ENCODE assay signal across 8 cellular contexts in the genomic region with DNA sequence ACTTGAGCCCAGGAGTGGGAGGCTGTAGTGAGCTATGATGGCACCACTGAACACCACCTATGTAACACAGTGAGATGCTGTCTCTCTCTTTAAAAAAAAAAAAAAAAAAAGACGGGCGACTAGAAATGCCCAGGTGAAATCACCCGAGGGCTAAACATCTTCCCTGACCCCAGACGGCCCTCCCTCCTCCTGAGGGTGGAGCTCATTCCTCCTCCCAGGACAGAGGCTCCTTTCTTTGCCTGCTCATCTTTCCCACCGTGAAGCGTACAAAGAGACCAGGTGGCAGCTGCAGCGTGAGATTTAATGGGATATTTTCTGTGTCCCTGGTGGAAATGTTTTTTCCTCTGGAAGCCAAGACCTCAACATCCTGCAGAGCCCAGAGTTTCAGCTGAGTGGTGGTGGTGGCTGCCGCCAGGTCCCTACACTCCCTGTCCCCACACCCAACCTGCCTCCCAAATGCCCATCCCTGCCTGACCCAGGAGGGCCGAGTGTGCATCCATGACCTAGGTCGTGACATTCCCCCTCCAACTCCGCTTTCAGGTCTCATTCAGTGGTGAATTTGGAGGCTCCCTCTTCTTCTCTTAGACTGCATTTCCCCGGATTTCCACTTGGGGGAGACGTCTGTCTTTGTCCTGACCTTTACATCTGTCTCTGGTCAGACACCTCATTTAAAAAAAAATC. TPM values are rescaled to one million over a fixed set of nuclear protein-coding genes. Genes with fewer than 3 reads are reported as not detected.
DNase-seq lines count a peak whose midpoint lies in the region; ATAC-seq and TF ChIP-seq lines count a peak whose summit lies in the region.

No MANE protein-coding gene starts in this region.

- H3K27me3 ChIP-seq in Caco-2 (replicated peaks; ENCODE audit: control insufficient read depth, insufficient read depth, low read length) (no peaks in the 10 kb centered on the region), HAP-1 (ENCODE audit: low read depth) (no peaks in the 10 kb centered on the region)

- H3K36me3 ChIP-seq in Caco-2 (ENCODE audit: control insufficient read depth, insufficient read depth, low read length) (no peaks in the 10 kb centered on the region), HAP-1 (replicated peaks) (no peaks in the 10 kb centered on the region)

- no peaks in the 10 kb centered on the region for H3K36me3 Mint-ChIP-seq in Caco-2 (ENCODE audit: insufficient read depth, unreplicated experiment)
- no peaks in the 10 kb centered on the region for H3K36me3 Mint-ChIP-seq in activated T-cell treated with anti-CD3 and anti-CD28 coated beads, Interleukin-2, amount 50 U/mL, for 4 hours (ENCODE audit: insufficient read depth)

- CTCF ChIA-PET in Caco-2 (lab: Charles Lee), result interaction anchor here (0.6 to 2.7 kb wide), 11 partner anchors 8 to 794 kb away, joined by 3 to 20 read pairs (median 4); no protein-coding TSS in a partner anchor

- DNase-seq in Caco-2 (peak; percentile 57 to 70), HAP-1 (ENCODE audit: low spot score in 2 of 2) (peak; percentile 73 to 78), NCI-H510A treated with DMSO at 0.1 percent for 48 hours (lab: John Stamatoyannopoulos, UW) (peak; percentile 89), germinal center (ENCODE audit: low spot score) (peak; percentile 48), putamen (ENCODE audit: low spot score) (peak; percentile 49)
- DNase-seq in activated T-cell treated with anti-CD3 and anti-CD28 coated beads, Interleukin-2, amount 50 U/mL, for 4 hours, result no peak

- no peaks in the 10 kb centered on the region for H3K9me3 Mint-ChIP-seq in Caco-2 (ENCODE audit: unreplicated experiment)
- no peaks in the 10 kb centered on the region for H3K9me3 Mint-ChIP-seq in activated T-cell treated with anti-CD3 and anti-CD28 coated beads, Interleukin-2, amount 50 U/mL, for 4 hours

- peak; percentile 58 to 62 for ATAC-seq in activated T-cell treated with anti-CD3 and anti-CD28 coated beads, Interleukin-2, amount 50 U/mL, for 4 hours
- ATAC-seq in GM21381 (IDR thresholded peaks at IDR 0.05; ENCODE audit: unreplicated experiment), result no peak
- no peak for ATAC-seq in GM18502 (IDR thresholded peaks at IDR 0.05; ENCODE audit: poor library complexity, unreplicated experiment)

- in situ Hi-C loops in HAP-1 (cut with MboI; ENCODE audit: low sequenced_read_pairs), result loop anchor here (25.0 kb wide), 1 partner anchor 512 kb away; no protein-coding TSS in a partner anchor

- peaks cover 7% of the 10 kb centered on the region for H3K4me1 Mint-ChIP-seq in Caco-2 (ENCODE audit: low read depth, unreplicated experiment)
- peaks cover 2% of the 10 kb centered on the region for H3K4me1 Mint-ChIP-seq in activated T-cell treated with anti-CD3 and anti-CD28 coated beads, Interleukin-2, amount 50 U/mL, for 4 hours (ENCODE audit: low read depth)

- no TSS peak for BruUV-seq in Caco-2 (replicated peaks; lab: Mats Ljungman, UMichigan)

- no peak overlapping the region for H3K4me3 ChIP-seq in Caco-2 (ENCODE audit: low read depth, low read length)
- no peak overlapping the region for H3K4me3 ChIP-seq in HAP-1

- POLR2A ChIA-PET in Caco-2 (lab: Charles Lee), result no interaction called here

- H3K4me1 ChIP-seq in Caco-2 (no peaks in the 10 kb centered on the region), HAP-1 (no peaks in the 10 kb centered on the region)

- intact Hi-C loops in Caco-2 (cut with micrococcal nuclease; ENCODE audit: unreplicated experiment), result loop anchor here (2.0 kb wide), 2 partner anchors 402 to 484 kb away; no protein-coding TSS in a partner anchor

- no peak overlapping the region for H3K4me3 Mint-ChIP-seq in Caco-2 (ENCODE audit: unreplicated experiment)
- H3K4me3 Mint-ChIP-seq in activated T-cell treated with anti-CD3 and anti-CD28 coated beads, Interleukin-2, amount 50 U/mL, for 4 hours, result no peak overlapping the region

- peaks cover 9% of the 10 kb centered on the region for H3K27me3 Mint-ChIP-seq in Caco-2 (ENCODE audit: insufficient read depth, unreplicated experiment)
- peaks cover 9% of the 10 kb centered on the region for H3K27me3 Mint-ChIP-seq in activated T-cell treated with anti-CD3 and anti-CD28 coated beads, Interleukin-2, amount 50 U/mL, for 4 hours (ENCODE audit: low read depth)

- peak; percentile 60 to 75 for TF ChIP-seq CTCF in Caco-2 (IDR thresholded peaks at IDR 0.05; ENCODE audit: insufficient read depth in 1 of 2, low read depth in 1 of 2, low read length in 1 of 2, severe bottlenecking in 1 of 2, unreplicated experiment in 1 of 2)

- H3K9me3 ChIP-seq in Caco-2, result no peaks in the 10 kb centered on the region; the same call in 1 of the 2 replicates
- H3K9me3 ChIP-seq in HAP-1, result no peaks in the 10 kb centered on the region

- H3K27ac Mint-ChIP-seq in Caco-2 (ENCODE audit: unreplicated experiment), result no peak overlapping the region

RNA-seq across cellular contexts. Expression of gene GPRC5B, which starts 14.4 kb away (rescaled TPM):
- total RNA-seq in Caco-2 (2022), result 7.6 and 14.0 TPM in 2 replicates
- total RNA-seq in activated T-cell treated with anti-CD3 and anti-CD28 coated beads, Interleukin-2, amount 50 U/mL, for 4 hours, result under 1 TPM; 0.27 to 0.66 (median 0.40) TPM

Comparison
In these comparisons a context has a peak if more than half of its experiments do, and no peak if none do; other contexts are left out.
1. ATAC-seq: peak in activated T-cell treated with anti-CD3 and anti-CD28 coated beads, Interleukin-2, amount 50 U/mL, for 4 hours (2 of 2); none in GM21381 (single experiment) and GM18502 (single experiment).